ENCODE assay signal across 33 cellular contexts in genomic region chr2:127676906-127677305, GRCh38. TPM values are rescaled to one million over a fixed set of nuclear protein-coding genes. Genes with fewer than 3 reads are reported as not detected.
DNase-seq lines count a peak whose midpoint lies in the region; ATAC-seq and TF ChIP-seq lines count a peak whose summit lies in the region.
"Had no signal": no experiment of that assay in that cellular context is flagged by ENCODE, and none has a peak within 500 bp of the region (broad histone marks: within the 10 kb centered on the region; RNA-seq: fewer than 3 reads in every experiment).

No MANE protein-coding gene starts in this region.

- in situ Hi-C loops in HAP-1 (cut with MboI; ENCODE audit: low sequenced_read_pairs): no loop called here

- H3K4me1 ChIP-seq in left lung (peaks cover 6 to 24% of the 10 kb centered on the region in 2 donors), sigmoid colon (peaks cover 0 to 73% (median 55%) of the 10 kb centered on the region in 4 donors), HAP-1 (no peaks in the 10 kb centered on the region)
- H3K4me1 ChIP-seq: colonic mucosa, prostate gland had no signal

- no peak overlapping the region for H3K27ac ChIP-seq in left lung
- peak overlapping the region; percentile 96 to 97 (median 97) for H3K27ac ChIP-seq in sigmoid colon
- H3K27ac ChIP-seq: C4-2B, colonic mucosa, neutrophil, prostate gland had no signal

- ATAC-seq in T-helper 17 cell: no peak
- ATAC-seq in left lung: peak; percentile 16
- ATAC-seq in GM19395 (IDR thresholded peaks at IDR 0.05; ENCODE audit: unreplicated experiment): no peak
- ATAC-seq: activated CD4-positive, alpha-beta T cell treated with anti-CD3 and anti-CD28 coated beads for 36 hours; activated CD8-positive, alpha-beta T cell treated with anti-CD3 and anti-CD28 coated beads for 36 hours; activated naive CD4-positive, alpha-beta T cell treated with anti-CD3 and anti-CD28 coated beads, Interleukin-2, amount 50 U/mL, for 72 hours; effector memory CD8-positive, alpha-beta T cell; Panc1 had no signal

- TF ChIP-seq POLR2A in sigmoid colon (IDR thresholded peaks at IDR 0.05): no peak

- peak in 1 of 4 donors; percentile 49 for TF ChIP-seq EP300 in sigmoid colon (IDR thresholded peaks at IDR 0.05)

- H3K27me3 ChIP-seq in left lung: peaks cover 0 to 70% of the 10 kb centered on the region in 2 donors
- H3K27me3 ChIP-seq in sigmoid colon: no peaks in the 10 kb centered on the region
- H3K27me3 ChIP-seq in HAP-1 (ENCODE audit: low read depth): peaks cover 8% of the 10 kb centered on the region; the same call in 1 of the 2 replicates

- peaks cover 16% of the 10 kb centered on the region for H3K4me1 Mint-ChIP-seq in T-helper 17 cell

- H3K27me3 Mint-ChIP-seq in T-helper 17 cell: peaks cover 69% of the 10 kb centered on the region

- no peak overlapping the region for H3K27ac Mint-ChIP-seq in T-helper 17 cell
- H3K27ac Mint-ChIP-seq: activated CD4-positive, alpha-beta T cell treated with anti-CD3 and anti-CD28 coated beads for 36 hours; activated CD8-positive, alpha-beta T cell treated with anti-CD3 and anti-CD28 coated beads for 36 hours; activated naive CD4-positive, alpha-beta T cell treated with anti-CD3 and anti-CD28 coated beads, Interleukin-2, amount 50 U/mL, for 72 hours; effector memory CD8-positive, alpha-beta T cell; IgD-negative memory B cell had no signal

- TF ChIP-seq CTCF in left lung (IDR thresholded peaks at IDR 0.05) (no peak), sigmoid colon (IDR thresholded peaks at IDR 0.05) (no peak)

- H3K36me3 ChIP-seq in left lung (no peaks in the 10 kb centered on the region), sigmoid colon (no peaks in the 10 kb centered on the region), HAP-1 (replicated peaks) (no peaks in the 10 kb centered on the region)
- H3K36me3 ChIP-seq: colonic mucosa, neutrophil, prostate gland, upper lobe of left lung had no signal

- 82 to 86% methylated on average over 2 of the region's 2 CpGs for WGBS in sigmoid colon, 2 donors

- H3K36me3 Mint-ChIP-seq in T-helper 17 cell (ENCODE audit: low read depth): peaks cover 14% of the 10 kb centered on the region
- H3K36me3 Mint-ChIP-seq: activated naive CD4-positive, alpha-beta T cell treated with anti-CD3 and anti-CD28 coated beads, Interleukin-2, amount 50 U/mL, for 72 hours; IgD-negative memory B cell had no signal

- no peaks in the 10 kb centered on the region for H3K9me3 ChIP-seq in T-helper 17 cell (ENCODE audit: control insufficient read depth, low read length, poor library complexity, severe bottlenecking)
- no peaks in the 10 kb centered on the region for H3K9me3 ChIP-seq in left lung
- H3K9me3 ChIP-seq in sigmoid colon: no peaks in the 10 kb centered on the region
- H3K9me3 ChIP-seq in HAP-1: no peaks in the 10 kb centered on the region
- H3K9me3 ChIP-seq: colonic mucosa, neutrophil, prostate gland, upper lobe of left lung had no signal

- H3K4me3 ChIP-seq in left lung (no peak overlapping the region), sigmoid colon (no peak overlapping the region), HAP-1 (no peak overlapping the region)
- H3K4me3 ChIP-seq: colonic mucosa, prostate gland had no signal

- peak overlapping the region; percentile 21 for H3K4me3 Mint-ChIP-seq in T-helper 17 cell
- H3K4me3 Mint-ChIP-seq: activated CD4-positive, alpha-beta T cell treated with anti-CD3 and anti-CD28 coated beads for 36 hours; activated CD8-positive, alpha-beta T cell treated with anti-CD3 and anti-CD28 coated beads for 36 hours; IgD-negative memory B cell had no signal

- intact Hi-C loops in left lung (cut with DNase I) (no loop called here), sigmoid colon (cut with DNase I) (no loop called here)

- DNase-seq in NCI-H82 (lab: John Stamatoyannopoulos, UW) (peak; percentile 27), NCI-H82 treated with DMSO at 0.1 percent for 48 hours (lab: John Stamatoyannopoulos, UW; ENCODE audit: unreplicated experiment) (no peak), T-helper 17 cell (no peak), left lung (no peak), sigmoid colon (peak; percentile 89), HAP-1 (ENCODE audit: low spot score in 2 of 2) (no peak), DMS153 treated with DMSO at 0.1 percent for 48 hours (lab: John Stamatoyannopoulos, UW; ENCODE audit: unreplicated experiment) (no peak)
- DNase-seq: 8988T; activated CD4-positive, alpha-beta T cell treated with anti-CD3 and anti-CD28 coated beads for 36 hours; activated CD8-positive, alpha-beta memory T cell treated with anti-CD3 and anti-CD28 coated beads, Interleukin-2, amount 50 U/mL, for 48 hours; activated CD8-positive, alpha-beta T cell treated with anti-CD3 and anti-CD28 coated beads for 36 hours; colonic mucosa; effector memory CD8-positive, alpha-beta T cell; erythroblast; MV-4-11; NCI-H1436; NCI-H2081; NCI-H526 treated with DMSO at 0.1 percent for 48 hours; SHP77 treated with DMSO at 0.1 percent for 48 hours; stimulated activated CD4-positive, alpha-beta T cell treated with anti-CD3 and anti-CD28 coated beads, Interleukin-4, amount 100 ng/mL, for 1 hour; upper lobe of left lung had no signal

RNA-seq across cellular contexts. Expression of gene LIMS2, which starts 1.6 kb away (rescaled TPM):
- total RNA-seq in T-helper 17 cell (1 to 10 TPM; 2.9 to 7.7 TPM), left lung (100 to 1,000 TPM in 1 of 2 donors, 10 to 100 TPM in 1; 50.5 to 122 TPM), sigmoid colon (100 to 1,000 TPM; 125 to 357 (median 195) TPM)
- 10 to 100 TPM in 2 of 3 donors, 1 to 10 TPM in 1; 3.2 to 40.6 (median 17.4) TPM for polyA plus RNA-seq in sigmoid colon

RNA-seq across cellular contexts. Expression of gene SFT2D3, which starts 24.4 kb away (rescaled TPM):
- 1 to 10 TPM; 5.9 to 6.0 TPM for total RNA-seq in T-helper 17 cell
- total RNA-seq in left lung: 1 to 10 TPM; 4.7 to 6.8 TPM
- total RNA-seq in sigmoid colon: 1 to 10 TPM; 5.6 to 8.6 (median 7.9) TPM
- polyA plus RNA-seq in sigmoid colon: 1 to 10 TPM; 1.4 to 6.5 (median 1.8) TPM
- polyA plus RNA-seq: IgD-negative memory B cell had no signal

RNA-seq across cellular contexts. Expression of gene GPR17, which starts 31.0 kb away (rescaled TPM):
- total RNA-seq in T-helper 17 cell (not detected), left lung (under 1 TPM; 0.24 to 0.26 TPM), sigmoid colon (1 to 10 TPM in 1 of 4 donors, under 1 TPM in 2, not detected in 1; 0.36 to 1.4 (median 0.66) TPM)
- under 1 TPM in 2 of 3 donors, not detected in 1; 0.48 to 0.60 TPM for polyA plus RNA-seq in sigmoid colon
- total RNA-seq: activated CD4-positive, alpha-beta T cell treated with anti-CD3 and anti-CD28 coated beads for 36 hours; activated CD8-positive, alpha-beta T cell treated with anti-CD3 and anti-CD28 coated beads for 36 hours; activated naive CD4-positive, alpha-beta T cell treated with anti-CD3 and anti-CD28 coated beads, Interleukin-2, amount 50 U/mL, for 72 hours; Daoy; H4; kidney epithelial cell; lung microvascular endothelial cell; prostate gland; subcutaneous adipose tissue had no signal
- polyA plus RNA-seq: IgD-negative memory B cell had no signal

Comparison
In these comparisons a context has a peak if more than half of its experiments do, and no peak if none do; other contexts are left out.
1. DNase-seq: peak in NCI-H82 (single experiment) and sigmoid colon (single experiment); none in NCI-H82 treated with DMSO at 0.1 percent for 48 hours (single experiment), T-helper 17 cell (0 of 3), left lung (0 of 2), HAP-1 (0 of 2) and DMS153 treated with DMSO at 0.1 percent for 48 hours (single experiment).
2. H3K27ac ChIP-seq: peak in sigmoid colon (4 of 4); none in left lung (0 of 2).
3. RNA of gene LIMS2, which starts 1.6 kb away (total RNA-seq): 125 to 357 TPM in sigmoid colon and 50.5 to 122 TPM in left lung; 2.9 to 7.7 TPM in T-helper 17 cell; every median in the first group is over 4 times any median in the second.